ENCODE assay signal across 1 cellular context in the genomic region with DNA sequence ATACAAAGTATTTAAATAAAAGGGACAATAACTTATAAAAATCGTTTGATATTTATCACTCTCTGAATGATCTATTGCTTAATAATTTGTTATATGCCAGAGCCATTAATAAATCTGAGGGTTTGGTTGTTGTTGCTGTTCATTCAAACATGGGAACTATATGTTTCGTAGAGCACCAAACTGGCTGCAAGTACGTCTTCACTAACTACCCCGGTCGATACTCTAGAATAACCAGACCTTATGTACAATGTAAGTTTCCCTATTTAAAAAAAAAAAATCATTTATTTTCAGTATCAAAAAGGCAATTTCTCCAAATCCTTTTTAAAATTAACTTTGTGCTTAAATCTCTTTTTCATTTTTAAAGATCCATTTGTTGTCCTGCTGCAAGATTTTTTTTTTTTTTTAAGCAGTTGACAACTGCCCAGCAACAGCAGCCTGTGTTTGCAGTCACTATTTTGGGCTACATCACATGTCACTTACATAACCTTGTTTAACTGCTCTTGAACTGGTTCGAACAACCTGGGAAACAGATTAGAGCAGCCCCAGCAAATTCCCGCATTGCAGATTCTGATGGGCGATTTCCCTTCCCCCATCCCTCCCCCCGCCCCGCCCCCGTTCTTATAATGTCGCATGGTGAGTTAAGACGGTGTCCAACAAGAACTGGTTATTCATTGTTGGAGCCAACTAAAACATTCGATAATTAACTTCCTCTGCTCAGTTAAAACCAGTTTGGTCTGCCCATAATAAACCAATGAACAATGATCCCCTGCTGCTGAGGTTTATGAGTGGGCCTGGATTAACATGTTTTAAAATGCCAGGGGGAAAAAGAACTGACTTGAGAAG.
TF ChIP-seq lines count a peak whose summit lies in the region.

No MANE protein-coding gene starts in this region.

TF ChIP-seq in HEK293, 187 proteins besides CTCF, POLR2A, EP300 and RAD21 (continued from another document and continues in another):
- TF ChIP-seq, protein P1, sequence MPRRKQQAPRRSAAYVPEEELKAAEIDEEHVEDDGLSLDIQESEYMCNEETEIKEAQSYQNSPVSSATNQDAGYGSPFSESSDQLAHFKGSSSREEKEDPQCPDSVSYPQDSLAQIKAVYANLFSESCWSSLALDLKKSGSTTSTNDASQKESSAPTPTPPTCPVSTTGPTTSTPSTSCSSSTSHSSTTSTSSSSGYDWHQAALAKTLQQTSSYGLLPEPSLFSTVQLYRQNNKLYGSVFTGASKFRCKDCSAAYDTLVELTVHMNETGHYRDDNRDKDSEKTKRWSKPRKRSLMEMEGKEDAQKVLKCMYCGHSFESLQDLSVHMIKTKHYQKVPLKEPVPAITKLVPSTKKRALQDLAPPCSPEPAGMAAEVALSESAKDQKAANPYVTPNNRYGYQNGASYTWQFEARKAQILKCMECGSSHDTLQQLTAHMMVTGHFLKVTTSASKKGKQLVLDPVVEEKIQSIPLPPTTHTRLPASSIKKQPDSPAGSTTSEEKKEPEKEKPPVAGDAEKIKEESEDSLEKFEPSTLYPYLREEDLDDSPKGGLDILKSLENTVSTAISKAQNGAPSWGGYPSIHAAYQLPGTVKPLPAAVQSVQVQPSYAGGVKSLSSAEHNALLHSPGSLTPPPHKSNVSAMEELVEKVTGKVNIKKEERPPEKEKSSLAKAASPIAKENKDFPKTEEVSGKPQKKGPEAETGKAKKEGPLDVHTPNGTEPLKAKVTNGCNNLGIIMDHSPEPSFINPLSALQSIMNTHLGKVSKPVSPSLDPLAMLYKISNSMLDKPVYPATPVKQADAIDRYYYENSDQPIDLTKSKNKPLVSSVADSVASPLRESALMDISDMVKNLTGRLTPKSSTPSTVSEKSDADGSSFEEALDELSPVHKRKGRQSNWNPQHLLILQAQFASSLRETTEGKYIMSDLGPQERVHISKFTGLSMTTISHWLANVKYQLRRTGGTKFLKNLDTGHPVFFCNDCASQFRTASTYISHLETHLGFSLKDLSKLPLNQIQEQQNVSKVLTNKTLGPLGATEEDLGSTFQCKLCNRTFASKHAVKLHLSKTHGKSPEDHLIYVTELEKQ (tag by site-specific recombination; IDR thresholded peaks at IDR 0.05; ENCODE audit: borderline replicate concordance): 0 out of 2 replicates have a peak, but pooled peaks have one; percentile 42
- no peak for TF ChIP-seq ZNF514 (tag by site-specific recombination; IDR thresholded peaks at IDR 0.05)
- TF ChIP-seq ZBTB26 (tag by site-specific recombination; optimal IDR thresholded peaks at IDR 0.05): no peak
- TF ChIP-seq ZNF623 (tag by site-specific recombination; IDR thresholded peaks at IDR 0.05): no peak
- no peak for TF ChIP-seq ZBTB1 (tag by site-specific recombination; IDR thresholded peaks at IDR 0.05)
- TF ChIP-seq, protein P2, sequence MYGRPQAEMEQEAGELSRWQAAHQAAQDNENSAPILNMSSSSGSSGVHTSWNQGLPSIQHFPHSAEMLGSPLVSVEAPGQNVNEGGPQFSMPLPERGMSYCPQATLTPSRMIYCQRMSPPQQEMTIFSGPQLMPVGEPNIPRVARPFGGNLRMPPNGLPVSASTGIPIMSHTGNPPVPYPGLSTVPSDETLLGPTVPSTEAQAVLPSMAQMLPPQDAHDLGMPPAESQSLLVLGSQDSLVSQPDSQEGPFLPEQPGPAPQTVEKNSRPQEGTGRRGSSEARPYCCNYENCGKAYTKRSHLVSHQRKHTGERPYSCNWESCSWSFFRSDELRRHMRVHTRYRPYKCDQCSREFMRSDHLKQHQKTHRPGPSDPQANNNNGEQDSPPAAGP (tag by site-specific recombination; IDR thresholded peaks at IDR 0.05): no peak
- TF ChIP-seq KLF10 (tag by site-specific recombination; IDR thresholded peaks at IDR 0.05): peak; percentile 38; the same call in 1 of the 2 replicates
- TF ChIP-seq KLF9 (tag by site-specific recombination; IDR thresholded peaks at IDR 0.05; ENCODE audit: low read depth): 0 out of 2 replicates have a peak, but pooled peaks have one; percentile 23
- TF ChIP-seq ZNF560 (tag by site-specific recombination; IDR thresholded peaks at IDR 0.05; ENCODE audit: borderline replicate concordance): no peak
- TF ChIP-seq ZNF600 (tag by site-specific recombination; IDR thresholded peaks at IDR 0.05): 0 out of 2 replicates have a peak, but pooled peaks have one; percentile 20
- TF ChIP-seq SETDB1 (IDR thresholded peaks at IDR 0.05; ENCODE audit: insufficient read length, low read length): no peak
- no peak for TF ChIP-seq ZNF292 (tag by site-specific recombination; IDR thresholded peaks at IDR 0.05; ENCODE audit: borderline replicate concordance, low read depth)
- no peak for TF ChIP-seq ZNF621 (tag by site-specific recombination; IDR thresholded peaks at IDR 0.05)
- no peak for TF ChIP-seq ZNF837 (tag by site-specific recombination; IDR thresholded peaks at IDR 0.05)
- no peak for TF ChIP-seq BCL6B (tag by site-specific recombination; IDR thresholded peaks at IDR 0.05)
- no peak for TF ChIP-seq HIC1 (tag by site-specific recombination; IDR thresholded peaks at IDR 0.05)
- peak; percentile 70; the same call in 1 of the 2 replicates for TF ChIP-seq GFI1B (tag by site-specific recombination; IDR thresholded peaks at IDR 0.05)
- no peak for TF ChIP-seq ZSCAN23 (tag by site-specific recombination; IDR thresholded peaks at IDR 0.05)
- no peak for TF ChIP-seq ZNF701 (tag by site-specific recombination; IDR thresholded peaks at IDR 0.05)
- no peak for TF ChIP-seq ZNF548 (tag by site-specific recombination; IDR thresholded peaks at IDR 0.05)
- no peak for TF ChIP-seq ZFP69B (tag by site-specific recombination; IDR thresholded peaks at IDR 0.05)
- no peak for TF ChIP-seq ZNF184 (tag by site-specific recombination; IDR thresholded peaks at IDR 0.05)
- peak; percentile 84 for TF ChIP-seq ZNF10 (tag by site-specific recombination; IDR thresholded peaks at IDR 0.05)
- TF ChIP-seq ZNF585B (tag by site-specific recombination; IDR thresholded peaks at IDR 0.05): no peak
- TF ChIP-seq ZNF248 (tag by site-specific recombination; IDR thresholded peaks at IDR 0.05): no peak
- no peak for TF ChIP-seq ZFP37 (tag by site-specific recombination; IDR thresholded peaks at IDR 0.05)
- TF ChIP-seq PATZ1 (tag by site-specific recombination; IDR thresholded peaks at IDR 0.05): 0 out of 2 replicates have a peak, but pooled peaks have one; percentile 35
- peak; percentile 66; the same call in 1 of the 2 replicates for TF ChIP-seq SCRT1 (tag by site-specific recombination; IDR thresholded peaks at IDR 0.05; ENCODE audit: borderline replicate concordance)
- no peak for TF ChIP-seq SALL2 (tag by site-specific recombination; IDR thresholded peaks at IDR 0.05; ENCODE audit: borderline replicate concordance)
- peak; percentile 35; the same call in 1 of the 2 replicates for TF ChIP-seq SP2 (tag by site-specific recombination; IDR thresholded peaks at IDR 0.05)
- TF ChIP-seq ZBTB17 (tag by site-specific recombination; IDR thresholded peaks at IDR 0.05): peak; percentile 29; the same call in 1 of the 2 replicates
- TF ChIP-seq FEZF1 (tag by site-specific recombination; IDR thresholded peaks at IDR 0.05): peak; percentile 94
- peak; percentile 82 for TF ChIP-seq PRDM4 (tag by site-specific recombination; IDR thresholded peaks at IDR 0.05)
- no peak for TF ChIP-seq ZNF626 (tag by site-specific recombination; IDR thresholded peaks at IDR 0.05)
- peak; percentile 45; the same call in 1 of the 2 replicates for TF ChIP-seq ZNF596 (tag by site-specific recombination; IDR thresholded peaks at IDR 0.05)
- TF ChIP-seq ZEB2 (tag by site-specific recombination; IDR thresholded peaks at IDR 0.05): peak; percentile 71; the same call in 1 of the 2 replicates
- peak; percentile 84 for TF ChIP-seq OSR2 (tag by site-specific recombination; IDR thresholded peaks at IDR 0.05)
- TF ChIP-seq ZBTB48 (tag by site-specific recombination; IDR thresholded peaks at IDR 0.05): no peak
- TF ChIP-seq ZNF133 (tag by site-specific recombination; IDR thresholded peaks at IDR 0.05): no peak
- TF ChIP-seq ZNF140 (tag by site-specific recombination; IDR thresholded peaks at IDR 0.05): no peak
- peak; percentile 43; the same call in 1 of the 2 replicates for TF ChIP-seq ZBTB44 (tag by site-specific recombination; IDR thresholded peaks at IDR 0.05)
- 0 out of 2 replicates have a peak, but pooled peaks have one; percentile 38 for TF ChIP-seq ZSCAN30 (tag by site-specific recombination; IDR thresholded peaks at IDR 0.05)
